In genomic region chr15:89783861-89784685, GRCh38 we compare ENCODE assay signal across 19 cellular contexts. TPM values are rescaled to one million over a fixed set of nuclear protein-coding genes. Genes with fewer than 3 reads are reported as not detected.
DNase-seq lines count a peak whose midpoint lies in the region; ATAC-seq, FAIRE-seq and TF ChIP-seq lines count a peak whose summit lies in the region.
"Had no signal": no experiment of that assay in that cellular context is flagged by ENCODE, and none has a peak within 500 bp of the region (broad histone marks: within the 10 kb centered on the region; RNA-seq: fewer than 3 reads in every experiment).

No MANE protein-coding gene starts in this region.

- no peak overlapping the region for H2AK5ac ChIP-seq in mesenchymal stem cell (ENCODE audit: low read length, severe bottlenecking)

- peaks cover 8% of the 10 kb centered on the region for H3K9me3 Mint-ChIP-seq in CD8-positive, alpha-beta T cell
- peaks cover 7% of the 10 kb centered on the region for H3K9me3 Mint-ChIP-seq in activated naive CD8-positive, alpha-beta T cell treated with anti-CD3 and anti-CD28 coated beads for 36 hours

- no peaks in the 10 kb centered on the region for H3K79me1 ChIP-seq in mesenchymal stem cell (replicated peaks; ENCODE audit: low read length, poor library complexity, severe bottlenecking)

- H4K20me1 ChIP-seq in K562 (replicated peaks; ENCODE audit: control insufficient read depth, insufficient read depth, low read length) (no peaks in the 10 kb centered on the region), Karpas-422 (ENCODE audit: insufficient read depth, low read depth, low read length) (no peaks in the 10 kb centered on the region)

- H3K4me1 Mint-ChIP-seq in CD8-positive, alpha-beta T cell (ENCODE audit: low read depth), result no peaks in the 10 kb centered on the region
- no peaks in the 10 kb centered on the region for H3K4me1 Mint-ChIP-seq in activated naive CD8-positive, alpha-beta T cell treated with anti-CD3 and anti-CD28 coated beads for 36 hours
- H3K4me1 Mint-ChIP-seq: activated naive CD4-positive, alpha-beta T cell treated with anti-CD3 and anti-CD28 coated beads, Interleukin-2, amount 50 U/mL, for 24 hours had no signal

- H3K27ac ChIP-seq in right atrium auricular region (no peak overlapping the region), K562 (ENCODE audit: extremely low read depth, low read depth, low read length) (peak overlapping the region; percentile 77; the same call in 2 of the 3 replicates), mesenchymal stem cell (ENCODE audit: low read length, poor library complexity, severe bottlenecking) (no peak overlapping the region), Karpas-422 (ENCODE audit: low read length) (no peak overlapping the region)
- no peak overlapping the region for H3K27ac ChIP-seq in CD8-positive, alpha-beta T cell (ENCODE audit: low read depth, low read length)
- H3K27ac ChIP-seq: cardiac muscle cell, ovary had no signal

- H3K4me1 ChIP-seq in right atrium auricular region (no peaks in the 10 kb centered on the region), K562 (replicated peaks in 1 of 2; ENCODE audit: control insufficient read depth in 2 of 2, insufficient read depth in 2 of 2, low read length in 2 of 2) (peaks cover 35 to 37% of the 10 kb centered on the region in 2 experiments), mesenchymal stem cell (ENCODE audit: control insufficient read depth, insufficient read depth, low read depth, low read length) (peaks cover 4% of the 10 kb centered on the region), Karpas-422 (ENCODE audit: low read length) (no peaks in the 10 kb centered on the region)
- H3K4me1 ChIP-seq in CD8-positive, alpha-beta T cell (ENCODE audit: insufficient read depth, low read length), result no peaks in the 10 kb centered on the region

- H3K27me3 ChIP-seq in right atrium auricular region, result no peaks in the 10 kb centered on the region
- no peaks in the 10 kb centered on the region for H3K27me3 ChIP-seq in K562 (ENCODE audit: control insufficient read depth in 2 of 2, insufficient read depth in 2 of 2, low read length in 2 of 2)
- no peaks in the 10 kb centered on the region for H3K27me3 ChIP-seq in mesenchymal stem cell (ENCODE audit: control insufficient read depth in 1 of 2, insufficient read depth in 1 of 2, low read length in 2 of 2)
- H3K27me3 ChIP-seq in CD8-positive, alpha-beta T cell (ENCODE audit: insufficient read depth, low read length), result no peaks in the 10 kb centered on the region
- no peaks in the 10 kb centered on the region for H3K27me3 ChIP-seq in Karpas-422 (ENCODE audit: low read length)
- H3K27me3 ChIP-seq: cardiac muscle cell, ovary had no signal

- H3K9me3 ChIP-seq in right atrium auricular region, result peaks cover 0 to 10% of the 10 kb centered on the region in 2 donors
- no peaks in the 10 kb centered on the region; the same call in 1 of the 2 replicates for H3K9me3 ChIP-seq in K562 (replicated peaks; ENCODE audit: control insufficient read depth, insufficient read depth, low read depth, low read length)
- H3K9me3 ChIP-seq in mesenchymal stem cell (ENCODE audit: control insufficient read depth, low read length), result no peaks in the 10 kb centered on the region
- H3K9me3 ChIP-seq in CD8-positive, alpha-beta T cell (ENCODE audit: low read length), result no peaks in the 10 kb centered on the region
- H3K9me3 ChIP-seq in Karpas-422 (ENCODE audit: low read length), result no peaks in the 10 kb centered on the region
- H3K9me3 ChIP-seq: ovary had no signal

- peak overlapping the region in 1 of 2 experiments; percentile 26 for H3K23ac ChIP-seq in mesenchymal stem cell (ENCODE audit: low read length in 2 of 2)

- CTCF ChIA-PET in K562 (lab: Yijun Ruan, JAX; ENCODE audit: low intra/inter-chr PET ratio), result no interaction called here
- CTCF ChIA-PET in CD8-positive, alpha-beta T cell (lab: Charles Lee), result interaction anchor here (1.0 kb wide), 1 partner anchor 24 kb away, joined by 3 read pairs; no protein-coding TSS in a partner anchor

- no peaks in the 10 kb centered on the region for H3K36me3 Mint-ChIP-seq in CD8-positive, alpha-beta T cell
- H3K36me3 Mint-ChIP-seq in activated naive CD8-positive, alpha-beta T cell treated with anti-CD3 and anti-CD28 coated beads for 36 hours, result no peaks in the 10 kb centered on the region

- H3K4me3 ChIP-seq in right atrium auricular region (no peak overlapping the region), K562 (no peak overlapping the region), mesenchymal stem cell (ENCODE audit: insufficient read depth in 1 of 2, low read depth in 1 of 2, low read length in 2 of 2) (peak overlapping the region in 1 of 2 experiments; percentile 4), Karpas-422 (ENCODE audit: low read length) (no peak overlapping the region)
- H3K4me3 ChIP-seq in CD8-positive, alpha-beta T cell (ENCODE audit: low read depth, low read length), result no peak overlapping the region
- H3K4me3 ChIP-seq: cardiac muscle cell, ovary had no signal

- H2BK120ac ChIP-seq in mesenchymal stem cell (ENCODE audit: low read depth, low read length), result no peak overlapping the region

- no peak for FAIRE-seq in K562 (lab: Jason Lieb, UNC)
- FAIRE-seq: D721Med, frontal cortex, GM19239 had no signal

- DNase-seq in cardiac septum (ENCODE audit: low spot score), result peak; percentile 27
- DNase-seq in right atrium auricular region (ENCODE audit: low spot score), result no peak
- DNase-seq in K562 (ENCODE audit: extremely low read depth in 1 of 4, low spot score in 3 of 4), result no peak
- DNase-seq in mesenchymal stem cell, result peak; percentile 10
- no peak for DNase-seq in CD8-positive, alpha-beta T cell
- no peak for DNase-seq in activated naive CD8-positive, alpha-beta T cell treated with anti-CD3 and anti-CD28 coated beads for 36 hours
- no peak for DNase-seq in Karpas-422
- DNase-seq: activated CD4-positive, alpha-beta T cell treated with anti-CD3 and anti-CD28 coated beads for 36 hours; activated CD8-positive, alpha-beta memory T cell treated with anti-CD3 and anti-CD28 coated beads, Interleukin-2, amount 50 U/mL, for 48 hours; ovary; SHP77 had no signal

- ATAC-seq in K562 (peak; percentile 28), GM21786 (IDR thresholded peaks at IDR 0.05; ENCODE audit: unreplicated experiment) (no peak)
- no peak for ATAC-seq in CD8-positive, alpha-beta T cell
- ATAC-seq: activated CD4-positive, alpha-beta T cell treated with anti-CD3 and anti-CD28 coated beads for 36 hours had no signal

- peak overlapping the region in 1 of 2 experiments; percentile 69 for H3K18ac ChIP-seq in mesenchymal stem cell (ENCODE audit: low read depth in 1 of 2, low read length in 2 of 2)

- in situ Hi-C loops in K562 (cut with MboI), result loop anchor here (10.0 kb wide), 1 partner anchor 451 kb away; the partner anchor contains the start of genes CIB1 and GDPGP1

- H3K27ac Mint-ChIP-seq in CD8-positive, alpha-beta T cell, result no peak overlapping the region
- no peak overlapping the region for H3K27ac Mint-ChIP-seq in activated naive CD8-positive, alpha-beta T cell treated with anti-CD3 and anti-CD28 coated beads for 36 hours
- H3K27ac Mint-ChIP-seq: activated CD4-positive, alpha-beta T cell treated with anti-CD3 and anti-CD28 coated beads for 36 hours; activated naive CD4-positive, alpha-beta T cell treated with anti-CD3 and anti-CD28 coated beads, Interleukin-2, amount 50 U/mL, for 24 hours; endodermal cell had no signal

- H2BK12ac ChIP-seq in mesenchymal stem cell (ENCODE audit: low read length in 2 of 2), result no peak overlapping the region

- TF ChIP-seq POLR2A in K562 (conservative IDR thresholded peaks at IDR 0.05), result no peak

- no peak overlapping the region for H4K8ac ChIP-seq in mesenchymal stem cell (ENCODE audit: low read length)

- BruUV-seq in K562 (replicated peaks; lab: Mats Ljungman, UMichigan), result no TSS peak

- H2BK5ac ChIP-seq in mesenchymal stem cell (ENCODE audit: low read depth, low read length, poor library complexity, severe bottlenecking), result no peak overlapping the region

- H3K9ac ChIP-seq in K562 (ENCODE audit: insufficient read depth in 1 of 2, low read depth in 2 of 2, low read length in 2 of 2) (peak overlapping the region in 1 of 2 experiments; percentile 65; a peak in 1 of 4 replicates), mesenchymal stem cell (ENCODE audit: low read length) (peak overlapping the region; percentile 12), Karpas-422 (ENCODE audit: low read length) (no peak overlapping the region)

- POLR2A ChIA-PET in K562 (lab: Yijun Ruan, JAX), result interaction anchor here (0.7 to 1.7 kb wide), 4 partner anchors 15 to 110 kb away, joined by 3 to 5 read pairs (median 4); partner anchors contain the start of gene AP3S2
- POLR2A ChIA-PET in CD8-positive, alpha-beta T cell (lab: Charles Lee), result no interaction called here

- H3K9me2 ChIP-seq in Karpas-422 (replicated peaks; ENCODE audit: insufficient read depth, low read length), result no peaks in the 10 kb centered on the region

- peak overlapping the region in 1 of 2 experiments; percentile 92 for H3K14ac ChIP-seq in mesenchymal stem cell (ENCODE audit: low read length in 2 of 2)

- H2AFZ ChIP-seq in K562 (ENCODE audit: low read depth, low read length), result peak overlapping the region; percentile 86
- H2AFZ ChIP-seq in mesenchymal stem cell (ENCODE audit: low read depth, low read length), result no peak overlapping the region
- H2AFZ ChIP-seq in Karpas-422 (ENCODE audit: low read length), result no peak overlapping the region

- H3K36me3 ChIP-seq in right atrium auricular region, result no peaks in the 10 kb centered on the region
- no peaks in the 10 kb centered on the region for H3K36me3 ChIP-seq in K562 (ENCODE audit: control insufficient read depth, insufficient read depth, low read length)
- peaks cover 14 to 49% of the 10 kb centered on the region in 2 experiments for H3K36me3 ChIP-seq in mesenchymal stem cell (ENCODE audit: control insufficient read depth in 1 of 2, insufficient read depth in 2 of 2, low read depth in 1 of 2, low read length in 2 of 2)
- H3K36me3 ChIP-seq in CD8-positive, alpha-beta T cell (ENCODE audit: insufficient read depth, low read length), result no peaks in the 10 kb centered on the region
- H3K36me3 ChIP-seq in Karpas-422 (ENCODE audit: insufficient read depth, low read length), result no peaks in the 10 kb centered on the region
- H3K36me3 ChIP-seq: cardiac muscle cell, ovary had no signal

- peak overlapping the region; percentile 6 for H4K91ac ChIP-seq in mesenchymal stem cell (ENCODE audit: low read length)

- WGBS in K562 (ENCODE audit: insufficient coverage, low coverage, missing lambda C conversion rate), result 75% methylated on average over 12 of the region's 15 CpGs
- WGBS in mesenchymal stem cell, result 75% methylated on average over 15 of the region's 15 CpGs

- no peaks in the 10 kb centered on the region for H3K9me1 ChIP-seq in K562 (ENCODE audit: control insufficient read depth, insufficient read depth, low read length)

- no peak overlapping the region for H3K4ac ChIP-seq in mesenchymal stem cell (ENCODE audit: low read depth in 1 of 2, low read length in 2 of 2)

- H3K4me3 Mint-ChIP-seq in CD8-positive, alpha-beta T cell, result no peak overlapping the region
- H3K4me3 Mint-ChIP-seq in activated naive CD8-positive, alpha-beta T cell treated with anti-CD3 and anti-CD28 coated beads for 36 hours, result no peak overlapping the region
- H3K4me3 Mint-ChIP-seq: activated CD4-positive, alpha-beta T cell treated with anti-CD3 and anti-CD28 coated beads for 36 hours; activated naive CD4-positive, alpha-beta T cell treated with anti-CD3 and anti-CD28 coated beads, Interleukin-2, amount 50 U/mL, for 24 hours; endodermal cell had no signal

- TF ChIP-seq CTCF in right atrium auricular region (IDR thresholded peaks at IDR 0.05) (no peak), K562 (IDR thresholded peaks at IDR 0.05 in 2 of 3, conservative IDR thresholded peaks at IDR 0.05 in 1 of 3; ENCODE audit: insufficient read depth in 2 of 3, low read depth in 1 of 3, low read length in 3 of 3) (no peak)
- TF ChIP-seq CTCF in CD8-positive, alpha-beta T cell (IDR thresholded peaks at IDR 0.05), result no peak

- TF ChIP-seq EP300 in K562 (IDR thresholded peaks at IDR 0.05; ENCODE audit: low read length), result no peak

- H3K27me3 Mint-ChIP-seq in CD8-positive, alpha-beta T cell (ENCODE audit: low read depth), result peaks cover 15% of the 10 kb centered on the region
- H3K27me3 Mint-ChIP-seq in activated naive CD8-positive, alpha-beta T cell treated with anti-CD3 and anti-CD28 coated beads for 36 hours, result peaks cover 14% of the 10 kb centered on the region

- H2BK15ac ChIP-seq in mesenchymal stem cell (ENCODE audit: low read depth, poor library complexity, severe bottlenecking), result no peak overlapping the region

- intact Hi-C loops in cardiac septum (cut with DNase I) (no loop called here), K562 (cut with micrococcal nuclease) (loop anchor here (2.0 kb wide), 1 partner anchor 31 kb away; the partner anchor contains the start of gene ANPEP)
- intact Hi-C loops in CD8-positive, alpha-beta T cell (cut with DNase I, micrococcal nuclease), result no loop called here

- H3K79me2 ChIP-seq in K562 (ENCODE audit: control insufficient read depth, insufficient read depth, low read length), result no peaks in the 10 kb centered on the region
- H3K79me2 ChIP-seq in Karpas-422 (ENCODE audit: low read length), result no peaks in the 10 kb centered on the region

- H3K4me2 ChIP-seq in K562 (ENCODE audit: insufficient read depth, low read length), result no peak overlapping the region
- H3K4me2 ChIP-seq in mesenchymal stem cell (ENCODE audit: low read length, poor library complexity, severe bottlenecking), result no peak overlapping the region
- no peak overlapping the region for H3K4me2 ChIP-seq in Karpas-422 (ENCODE audit: low read depth, low read length, poor library complexity, severe bottlenecking)

- no peak; a peak in 1 of 4 replicates for TF ChIP-seq RAD21 in K562 (CRISPR knock-in tag; conservative IDR thresholded peaks at IDR 0.05 in 1 of 2, IDR thresholded peaks at IDR 0.05 in 1 of 2)

RNA-seq across cellular contexts. Expression of gene MESP2, which starts 7.9 kb away (rescaled TPM):
- total RNA-seq in cardiac septum, result 0.19 TPM
- total RNA-seq in right atrium auricular region, result not detected
- total RNA-seq in K562 (2011; cell fraction: chromatin; rRNA removed; ENCODE audit: low replicate concordance), result not detected in 2 replicates
- total RNA-seq in K562 (2011; cell fraction: nucleolus; rRNA removed), result not detected in 2 replicates
- not detected in 2 replicates for total RNA-seq in K562 (2011; cell fraction: nucleoplasm; rRNA removed)
- total RNA-seq in K562 (2014; rRNA removed), result 0.82 and 1.1 TPM in 2 replicates
- total RNA-seq in K562 (2014; rRNA removed; fragmentation: Illumina TruSeq; extraction: Trizol), result 0.41 and 0.51 TPM in 2 replicates
- total RNA-seq in K562 (2015; rRNA removed; fragmentation: Illumina TruSeq; extraction: Trizol), result 0.29 and 0.45 TPM in 2 replicates
- total RNA-seq in K562 (2021), result 0.47 and 0.66 TPM in 2 replicates
- polyA plus RNA-seq in K562 (2011; rRNA removed), result 0.08 and 0.14 TPM in 2 replicates
- 0.18 and 0.22 TPM in 2 replicates for polyA plus RNA-seq in K562 (2011; cell fraction: cytosol; rRNA removed)
- polyA plus RNA-seq in K562 (2011; cell fraction: nucleus; rRNA removed), result 0.10 and 0.56 TPM in 2 replicates
- 0.39 and 0.48 TPM in 2 replicates for polyA plus RNA-seq in K562 (2012)
- 0.55 and 0.70 TPM in 2 replicates for polyA plus RNA-seq in K562 (2014; fragmentation: Illumina TruSeq; extraction: Trizol)
- polyA plus RNA-seq in K562 (2014; fragmentation: Nextera tagmentation; extraction: Ambion mirVana), result under 1 TPM; 0.11 to 0.13 TPM
- 0.37 and 0.47 TPM in 2 replicates for polyA plus RNA-seq in K562 (2014; rRNA removed)
- polyA minus RNA-seq in K562 (2011; rRNA and poly(A)+ RNA removed), result not detected in 2 replicates
- polyA minus RNA-seq in K562 (2011; cell fraction: cytosol; rRNA and poly(A)+ RNA removed), result not detected in 2 replicates
- not detected in 2 replicates for polyA minus RNA-seq in K562 (2011; cell fraction: nucleus; rRNA and poly(A)+ RNA removed)
- polyA plus RNA-seq in mesenchymal stem cell (2013, experiment 1 of 2), result 0.12 TPM
- polyA plus RNA-seq in mesenchymal stem cell (2013, experiment 2 of 2), result 0.07 TPM
- not detected for total RNA-seq in CD8-positive, alpha-beta T cell
- not detected for total RNA-seq in activated naive CD8-positive, alpha-beta T cell treated with anti-CD3 and anti-CD28 coated beads for 36 hours
- not detected in 2 replicates for total RNA-seq in Karpas-422 (2014; rRNA removed; shearing (Covaris generic); ENCODE audit: low replicate concordance)
- total RNA-seq: frontal cortex; ovary; T-helper 2 cell treated with Interferon-gamma antibody and Interleukin-4, amounts not matched to agents 100 ng/mL and 5 ng/mL, for 36 hours had no signal

RNA-seq across cellular contexts. Expression of gene ANPEP, which starts 30.6 kb away (rescaled TPM):
- total RNA-seq in cardiac septum (4.3 TPM), right atrium auricular region (10 to 100 TPM in 1 of 2 donors, 1 to 10 TPM in 1; 8.1 to 22.7 TPM), K562 (2014; rRNA removed) (1.0 and 1.8 TPM in 2 replicates), K562 (2014; rRNA removed; fragmentation: Illumina TruSeq; extraction: Trizol) (1.1 and 1.3 TPM in 2 replicates), K562 (2015; rRNA removed; fragmentation: Illumina TruSeq; extraction: Trizol) (2.5 and 2.6 TPM in 2 replicates), K562 (2021) (4.8 and 5.7 TPM in 2 replicates)
- total RNA-seq in K562 (2011; cell fraction: chromatin; rRNA removed; ENCODE audit: low replicate concordance), result 2.9 and 3.1 TPM in 2 replicates
- 1.2 and 1.8 TPM in 2 replicates for total RNA-seq in K562 (2011; cell fraction: nucleolus; rRNA removed)
- total RNA-seq in K562 (2011; cell fraction: nucleoplasm; rRNA removed), result 1.5 and 2.5 TPM in 2 replicates
- polyA plus RNA-seq in K562 (2011; rRNA removed) (0.43 and 2.0 TPM in 2 replicates), K562 (2014; fragmentation: Illumina TruSeq; extraction: Trizol) (4.0 and 4.2 TPM in 2 replicates), K562 (2014; fragmentation: Nextera tagmentation; extraction: Ambion mirVana) (under 1 TPM; 0.23 to 0.27 TPM), K562 (2014; rRNA removed) (4.7 and 8.9 TPM in 2 replicates)
- polyA plus RNA-seq in K562 (2011; cell fraction: cytosol; rRNA removed), result 0.63 and 1.5 TPM in 2 replicates
- 3.6 and 6.0 TPM in 2 replicates for polyA plus RNA-seq in K562 (2011; cell fraction: nucleus; rRNA removed)
- 6.6 and 17.5 TPM in 2 replicates for polyA plus RNA-seq in K562 (2012)
- polyA minus RNA-seq in K562 (2011; rRNA and poly(A)+ RNA removed), result 0.30 and 0.67 TPM in 2 replicates
- polyA minus RNA-seq in K562 (2011; cell fraction: cytosol; rRNA and poly(A)+ RNA removed), result 0.95 and 3.6 TPM in 2 replicates
- 0.67 and 0.78 TPM in 2 replicates for polyA minus RNA-seq in K562 (2011; cell fraction: nucleus; rRNA and poly(A)+ RNA removed)
- polyA plus RNA-seq in mesenchymal stem cell (2013, experiment 1 of 2), result 63.7 TPM
- 61.6 TPM for polyA plus RNA-seq in mesenchymal stem cell (2013, experiment 2 of 2)
- under 1 TPM; 0.19 to 0.43 TPM for total RNA-seq in CD8-positive, alpha-beta T cell
- total RNA-seq in activated naive CD8-positive, alpha-beta T cell treated with anti-CD3 and anti-CD28 coated beads for 36 hours, result under 1 TPM in 1 of 2 experiments, not detected in 1; 0.27 TPM
- 0.58 TPM in 1 of 2 replicates, not detected in the other for total RNA-seq in Karpas-422 (2014; rRNA removed; shearing (Covaris generic); ENCODE audit: low replicate concordance)

RNA-seq across cellular contexts. Expression of gene MESP1, which starts 33.0 kb away (rescaled TPM):
- total RNA-seq in cardiac septum (0.86 TPM), right atrium auricular region (1 to 10 TPM; 2.3 to 2.4 TPM), K562 (2014; rRNA removed) (0.36 and 1.0 TPM in 2 replicates), K562 (2014; rRNA removed; fragmentation: Illumina TruSeq; extraction: Trizol) (not detected in 2 replicates), K562 (2015; rRNA removed; fragmentation: Illumina TruSeq; extraction: Trizol) (0.14 and 0.49 TPM in 2 replicates), K562 (2021) (1.1 and 1.6 TPM in 2 replicates)
- total RNA-seq in K562 (2011; cell fraction: chromatin; rRNA removed; ENCODE audit: low replicate concordance), result 0.44 and 0.67 TPM in 2 replicates
- 1.0 and 1.2 TPM in 2 replicates for total RNA-seq in K562 (2011; cell fraction: nucleolus; rRNA removed)
- 0.44 and 0.46 TPM in 2 replicates for total RNA-seq in K562 (2011; cell fraction: nucleoplasm; rRNA removed)
- polyA plus RNA-seq in K562 (2011; rRNA removed) (0.14 and 0.29 TPM in 2 replicates), K562 (2014; fragmentation: Illumina TruSeq; extraction: Trizol) (not detected in 2 replicates), K562 (2014; fragmentation: Nextera tagmentation; extraction: Ambion mirVana) (not detected), K562 (2014; rRNA removed) (0.52 and 0.78 TPM in 2 replicates)
- 0.12 and 0.75 TPM in 2 replicates for polyA plus RNA-seq in K562 (2011; cell fraction: cytosol; rRNA removed)
- polyA plus RNA-seq in K562 (2011; cell fraction: nucleus; rRNA removed), result 0.11 and 0.44 TPM in 2 replicates
- 0.68 and 1.4 TPM in 2 replicates for polyA plus RNA-seq in K562 (2012)
- 0.07 and 0.15 TPM in 2 replicates for polyA minus RNA-seq in K562 (2011; rRNA and poly(A)+ RNA removed)
- 2.5 TPM in 1 of 2 replicates, not detected in the other for polyA minus RNA-seq in K562 (2011; cell fraction: cytosol; rRNA and poly(A)+ RNA removed)
- 0.33 and 0.54 TPM in 2 replicates for polyA minus RNA-seq in K562 (2011; cell fraction: nucleus; rRNA and poly(A)+ RNA removed)
- 0.03 TPM for polyA plus RNA-seq in mesenchymal stem cell (2013, experiment 1 of 2)
- polyA plus RNA-seq in mesenchymal stem cell (2013, experiment 2 of 2), result 0.03 TPM
- under 1 TPM; 0.19 to 0.24 TPM for total RNA-seq in CD8-positive, alpha-beta T cell
- total RNA-seq in activated naive CD8-positive, alpha-beta T cell treated with anti-CD3 and anti-CD28 coated beads for 36 hours, result 1 to 10 TPM; 4.2 to 4.5 TPM
- total RNA-seq in Karpas-422 (2014; rRNA removed; shearing (Covaris generic); ENCODE audit: low replicate concordance), result 0.14 TPM in 1 of 2 replicates, not detected in the other

Comparison
In these comparisons a context has a peak if more than half of its experiments do, and no peak if none do; other contexts are left out.
1. DNase-seq: peak in cardiac septum (single experiment) and mesenchymal stem cell (single experiment); none in right atrium auricular region (single experiment), K562 (0 of 4), CD8-positive, alpha-beta T cell (0 of 7), activated naive CD8-positive, alpha-beta T cell treated with anti-CD3 and anti-CD28 coated beads for 36 hours (single experiment) and Karpas-422 (single experiment).